ENCODE assay signal across 17 cellular contexts in the genomic region with DNA sequence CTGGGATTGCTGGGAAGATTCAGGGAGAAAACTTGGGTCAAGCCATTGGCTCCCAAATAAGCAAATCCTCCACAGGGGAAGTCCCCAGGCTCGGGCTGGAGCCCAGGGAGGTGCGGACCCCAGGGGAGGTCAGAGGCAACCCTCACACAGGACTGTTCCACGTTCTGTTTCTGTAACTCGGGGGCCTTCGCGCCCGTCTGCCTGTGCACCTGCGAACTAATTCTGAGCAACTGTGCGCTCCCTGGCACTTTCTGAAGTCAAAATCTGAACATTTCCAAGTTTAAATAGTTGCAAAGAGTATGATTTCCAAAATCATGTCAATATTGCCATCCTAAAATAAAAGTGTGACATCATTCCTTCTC. TPM values are rescaled to one million over a fixed set of nuclear protein-coding genes. Genes with fewer than 3 reads are reported as not detected.
A peak's percentile ranks its signal among the peaks of the same experiment; 100 is the strongest.
DNase-seq lines count a peak whose midpoint lies in the region; ATAC-seq and TF ChIP-seq lines count a peak whose summit lies in the region.
"Had no signal": no experiment of that assay in that cellular context is flagged by ENCODE, and none has a peak within 500 bp of the region (broad histone marks: within the 10 kb centered on the region; RNA-seq: fewer than 3 reads in every experiment).

No MANE protein-coding gene starts in this region.

- H4K20me1 ChIP-seq in BLaER1 (peaks cover 8% of the 10 kb centered on the region), osteoblast (ENCODE audit: insufficient read depth, low read length) (peaks cover 3% of the 10 kb centered on the region)

- H3K27me3 Mint-ChIP-seq in T-helper 17 cell, result no peaks in the 10 kb centered on the region
- H3K27me3 Mint-ChIP-seq: CD4-positive, CD25-positive, alpha-beta regulatory T cell had no signal

- H3K4me3 ChIP-seq in BLaER1 (no peak overlapping the region), lower lobe of right lung (no peak overlapping the region), osteoblast (ENCODE audit: insufficient read depth, low read length) (no peak overlapping the region), adrenal gland (no peak overlapping the region)
- H3K4me3 ChIP-seq: GM12878, GM23338 had no signal

- no peaks in the 10 kb centered on the region for H3K27me3 ChIP-seq in BLaER1
- H3K27me3 ChIP-seq in lower lobe of right lung (ENCODE audit: low read depth), result no peaks in the 10 kb centered on the region
- H3K27me3 ChIP-seq in osteoblast (ENCODE audit: insufficient read depth, low read length), result no peaks in the 10 kb centered on the region
- H3K27me3 ChIP-seq in adrenal gland, result no peaks in the 10 kb centered on the region

- H3K4me2 ChIP-seq in BLaER1, result peak overlapping the region; percentile 55
- H3K4me2 ChIP-seq in osteoblast (ENCODE audit: insufficient read depth, low read length), result no peak overlapping the region
- H3K4me2 ChIP-seq: GM23338 had no signal

- H3K79me2 ChIP-seq in osteoblast (ENCODE audit: insufficient read depth, low read length), result no peaks in the 10 kb centered on the region

- H3K4me1 ChIP-seq in BLaER1, result peaks cover 73% of the 10 kb centered on the region
- peaks cover 16% of the 10 kb centered on the region for H3K4me1 ChIP-seq in lower lobe of right lung
- H3K4me1 ChIP-seq in osteoblast (ENCODE audit: insufficient read depth, low read length), result no peaks in the 10 kb centered on the region
- H3K4me1 ChIP-seq in adrenal gland (replicated peaks in 1 of 2), result no peaks in the 10 kb centered on the region
- H3K4me1 ChIP-seq: Caco-2 had no signal

- intact Hi-C loops in lower lobe of right lung (cut with DNase I), result no loop called here
- intact Hi-C loops in adrenal gland (cut with DNase I), result no loop called here

- no peak for TF ChIP-seq CTCF in lower lobe of right lung (IDR thresholded peaks at IDR 0.05)
- no peak for TF ChIP-seq CTCF in osteoblast (IDR thresholded peaks at IDR 0.05; ENCODE audit: extremely low read depth, low read depth, low read length)
- TF ChIP-seq CTCF in adrenal gland (IDR thresholded peaks at IDR 0.05), result no peak

- no peaks in the 10 kb centered on the region for H3K9me3 ChIP-seq in BLaER1
- no peaks in the 10 kb centered on the region for H3K9me3 ChIP-seq in T-helper 17 cell (ENCODE audit: control insufficient read depth, low read length, poor library complexity, severe bottlenecking)
- H3K9me3 ChIP-seq in lower lobe of right lung, result no peaks in the 10 kb centered on the region
- H3K9me3 ChIP-seq in osteoblast (ENCODE audit: low read depth, low read length), result no peaks in the 10 kb centered on the region
- H3K9me3 ChIP-seq in adrenal gland (replicated peaks in 1 of 3), result no peaks in the 10 kb centered on the region
- H3K9me3 ChIP-seq: Caco-2 had no signal

- no peak overlapping the region for H3K27ac ChIP-seq in BLaER1
- no peak overlapping the region for H3K27ac ChIP-seq in lower lobe of right lung
- no peak overlapping the region for H3K27ac ChIP-seq in osteoblast (ENCODE audit: low read depth, low read length)
- no peak overlapping the region for H3K27ac ChIP-seq in adrenal gland
- H3K27ac ChIP-seq: C4-2B had no signal

- ATAC-seq in T-helper 17 cell (no peak), lower lobe of right lung (no peak), GM21529 (IDR thresholded peaks at IDR 0.05; ENCODE audit: unreplicated experiment) (no peak)
- ATAC-seq: CD8-positive, alpha-beta T cell; GM12878; GM23338; HCT116 had no signal

- H3K36me3 Mint-ChIP-seq in T-helper 17 cell (ENCODE audit: low read depth), result no peaks in the 10 kb centered on the region
- H3K36me3 Mint-ChIP-seq: CD4-positive, CD25-positive, alpha-beta regulatory T cell had no signal

- no peak for DNase-seq in T-helper 17 cell
- peak; percentile 13 for DNase-seq in lower lobe of right lung
- DNase-seq in osteoblast (ENCODE audit: insufficient read length, low spot score, missing footprints), result peak; percentile 41
- DNase-seq in NCI-H446 treated with DMSO at 0.1 percent for 48 hours (lab: John Stamatoyannopoulos, UW), result no peak
- DNase-seq in adrenal gland, result no peak
- DNase-seq: Caco-2; CD4-positive, CD25-positive, alpha-beta regulatory T cell; CD8-positive, alpha-beta T cell; DMS153; DND-41; H9 had no signal

- no peak for TF ChIP-seq POLR2A in adrenal gland (IDR thresholded peaks at IDR 0.05)

- H3K4me3 Mint-ChIP-seq in T-helper 17 cell, result no peak overlapping the region
- H3K4me3 Mint-ChIP-seq: CD4-positive, CD25-positive, alpha-beta regulatory T cell; CD8-positive, alpha-beta T cell; GM23338; H9 had no signal

- H3K27ac Mint-ChIP-seq in T-helper 17 cell, result peak overlapping the region; percentile 24
- H3K27ac Mint-ChIP-seq: CD4-positive, CD25-positive, alpha-beta regulatory T cell; CD8-positive, alpha-beta T cell; GM23338; H9 had no signal

- WGBS in adrenal gland, 4 donors, result 87 to 96% (median 92%) methylated on average over 9 of the region's 9 CpGs

- H2AFZ ChIP-seq in osteoblast (ENCODE audit: low read length), result no peak overlapping the region
- H2AFZ ChIP-seq: GM23338 had no signal

- peaks cover 27% of the 10 kb centered on the region for H3K36me3 ChIP-seq in BLaER1
- H3K36me3 ChIP-seq in lower lobe of right lung, result peaks cover 59% of the 10 kb centered on the region
- H3K36me3 ChIP-seq in osteoblast (ENCODE audit: insufficient read depth, low read length), result peaks cover 11% of the 10 kb centered on the region
- peaks cover 0 to 41% of the 10 kb centered on the region in 2 donors for H3K36me3 ChIP-seq in adrenal gland (replicated peaks in 1 of 2)

- 0 out of 2 replicates have a peak overlapping the region, but pooled peaks have one; percentile 1 for H3K9ac ChIP-seq in BLaER1

- peaks cover 4% of the 10 kb centered on the region for H3K4me1 Mint-ChIP-seq in T-helper 17 cell
- H3K4me1 Mint-ChIP-seq: CD4-positive, CD25-positive, alpha-beta regulatory T cell; GM23338; H9 had no signal

RNA-seq across cellular contexts. Expression of a gene that starts 16.8 kb away (rescaled TPM):
- total RNA-seq in T-helper 17 cell (1 to 10 TPM; 7.4 to 8.3 TPM), lower lobe of right lung (9.1 TPM), osteoblast (10.5 and 10.6 TPM in 2 replicates), adrenal gland (10 to 100 TPM; 13.7 to 49.0 (median 15.2) TPM)
- polyA plus RNA-seq in adrenal gland, result 10 to 100 TPM in 1 of 3 donors, 1 to 10 TPM in 2; 7.8 to 17.8 (median 8.4) TPM

RNA-seq across cellular contexts. Expression of a gene that starts 34.1 kb away (rescaled TPM):
- total RNA-seq in T-helper 17 cell, result 1 to 10 TPM; 3.3 to 4.4 TPM
- total RNA-seq in lower lobe of right lung, result 42.6 TPM
- total RNA-seq in osteoblast, result 60.7 and 68.8 TPM in 2 replicates
- total RNA-seq in adrenal gland, result 10 to 100 TPM in 7 of 8 donors, 1 to 10 TPM in 1; 8.3 to 24.7 (median 14.4) TPM
- 1 to 10 TPM; 3.9 to 9.6 (median 5.7) TPM for polyA plus RNA-seq in adrenal gland

Comparison
In these comparisons a context has a peak if more than half of its experiments do, and no peak if none do; other contexts are left out.
1. DNase-seq: peak in lower lobe of right lung (single experiment) and osteoblast (single experiment); none in T-helper 17 cell (0 of 3), NCI-H446 treated with DMSO at 0.1 percent for 48 hours (single experiment) and adrenal gland (0 of 7).